16 cellular contexts compared by ENCODE assay signal in the genomic region with DNA sequence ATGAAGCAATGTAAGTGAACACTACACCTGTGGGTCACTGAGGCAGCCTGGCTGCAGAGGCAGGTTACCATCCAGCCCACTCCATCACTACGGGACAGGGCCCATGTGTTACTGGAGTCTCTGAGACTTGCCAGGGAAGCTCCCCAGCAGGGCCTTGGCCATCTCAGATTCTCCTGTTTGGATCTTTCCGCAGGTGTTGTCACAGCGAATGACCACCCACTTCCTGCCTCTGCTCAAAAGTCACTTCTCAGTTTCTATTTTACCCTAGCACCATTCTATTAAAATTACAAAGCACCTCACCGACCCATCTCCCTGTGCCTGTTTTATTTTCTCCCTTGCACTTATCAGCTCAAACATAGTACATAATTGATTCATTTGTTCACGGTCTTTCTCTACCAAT. TPM values are rescaled to one million over a fixed set of nuclear protein-coding genes. Genes with fewer than 3 reads are reported as not detected.
DNase-seq lines count a peak whose midpoint lies in the region; ATAC-seq and TF ChIP-seq lines count a peak whose summit lies in the region.
"Had no signal": no experiment of that assay in that cellular context is flagged by ENCODE, and none has a peak within 500 bp of the region (broad histone marks: within the 10 kb centered on the region; RNA-seq: fewer than 3 reads in every experiment).

No MANE protein-coding gene starts in this region.

- no peaks in the 10 kb centered on the region for H3K36me3 ChIP-seq in upper lobe of left lung
- H3K36me3 ChIP-seq: colonic mucosa, left ventricle myocardium inferior had no signal

- no peaks in the 10 kb centered on the region for H3K4me1 ChIP-seq in upper lobe of left lung
- H3K4me1 ChIP-seq: colonic mucosa, left ventricle myocardium inferior had no signal

- no peaks in the 10 kb centered on the region for H3K27me3 ChIP-seq in upper lobe of left lung
- H3K27me3 ChIP-seq: colonic mucosa had no signal

- no peak overlapping the region for H3K27ac ChIP-seq in upper lobe of left lung
- H3K27ac ChIP-seq: colonic mucosa, left ventricle myocardium inferior had no signal

- no peak for TF ChIP-seq CTCF in upper lobe of left lung (IDR thresholded peaks at IDR 0.05)

- H3K4me3 ChIP-seq in upper lobe of left lung = no peak overlapping the region
- H3K4me3 ChIP-seq: colonic mucosa, left ventricle myocardium inferior had no signal

- no peak for TF ChIP-seq POLR2A in upper lobe of left lung (IDR thresholded peaks at IDR 0.05)

- H3K9me3 ChIP-seq in upper lobe of left lung = no peaks in the 10 kb centered on the region
- H3K9me3 ChIP-seq: colonic mucosa, left ventricle myocardium inferior had no signal

- no peak for TF ChIP-seq EP300 in upper lobe of left lung (IDR thresholded peaks at IDR 0.05)

- ATAC-seq in GM18861 (IDR thresholded peaks at IDR 0.05; ENCODE audit: unreplicated experiment) (peak; percentile 84), GM21390 (IDR thresholded peaks at IDR 0.05; ENCODE audit: unreplicated experiment) (peak; percentile 91), HG02973 (IDR thresholded peaks at IDR 0.05; ENCODE audit: unreplicated experiment) (peak; percentile 64), HG03571 (IDR thresholded peaks at IDR 0.05; ENCODE audit: unreplicated experiment) (peak; percentile 92), upper lobe of left lung (ENCODE audit: low FRiP score in 2 of 2) (no peak)
- no peak for ATAC-seq in stimulated activated naive CD8-positive, alpha-beta T cell treated with anti-CD3 and anti-CD28 coated beads, Interleukin-15, Interleukin-2, amounts not matched to agents 100 U/mL and 50 U/mL, for 24 hours
- ATAC-seq: natural killer cell treated with Interleukin-12 subunit alpha and Interleukin-12 subunit beta and Interleukin-15 and Interleukin-18, amount 100 ng/mL, for 72 hours had no signal

- DNase-seq in NCI-H2029 (lab: John Stamatoyannopoulos, UW) = no peak
- no peak for DNase-seq in upper lobe of left lung
- no peak for DNase-seq in GF-D8 (lab: John Stamatoyannopoulos, UW)
- DNase-seq in stimulated activated naive CD8-positive, alpha-beta T cell treated with anti-CD3 and anti-CD28 coated beads, Interleukin-15, Interleukin-2, amounts not matched to agents 100 U/mL and 50 U/mL, for 24 hours = no peak
- DNase-seq: activated CD4-positive, alpha-beta T cell treated with anti-CD3 and anti-CD28 coated beads, Interleukin-2, amount 50 U/mL, for 4 hours; colonic mucosa; H7; left ventricle myocardium inferior; retina; SHP77; T1000 had no signal

- 79 to 87% methylated on average over 5 of the region's 5 CpGs for WGBS in upper lobe of left lung, 2 donors

RNA-seq across cellular contexts. Expression of a gene that starts 34.5 kb away (rescaled TPM):
- 10 to 100 TPM; 13.2 to 29.1 (median 14.8) TPM for total RNA-seq in upper lobe of left lung

Comparison
In these comparisons a context has a peak if more than half of its experiments do, and no peak if none do; other contexts are left out.
1. ATAC-seq: peak in GM18861 (single experiment), GM21390 (single experiment), HG02973 (single experiment) and HG03571 (single experiment); none in upper lobe of left lung (0 of 2) and stimulated activated naive CD8-positive, alpha-beta T cell treated with anti-CD3 and anti-CD28 coated beads, Interleukin-15, Interleukin-2, amounts not matched to agents 100 U/mL and 50 U/mL, for 24 hours (single experiment).